Comparison of ENCODE assay signal across 8 cellular contexts in the genomic region with DNA sequence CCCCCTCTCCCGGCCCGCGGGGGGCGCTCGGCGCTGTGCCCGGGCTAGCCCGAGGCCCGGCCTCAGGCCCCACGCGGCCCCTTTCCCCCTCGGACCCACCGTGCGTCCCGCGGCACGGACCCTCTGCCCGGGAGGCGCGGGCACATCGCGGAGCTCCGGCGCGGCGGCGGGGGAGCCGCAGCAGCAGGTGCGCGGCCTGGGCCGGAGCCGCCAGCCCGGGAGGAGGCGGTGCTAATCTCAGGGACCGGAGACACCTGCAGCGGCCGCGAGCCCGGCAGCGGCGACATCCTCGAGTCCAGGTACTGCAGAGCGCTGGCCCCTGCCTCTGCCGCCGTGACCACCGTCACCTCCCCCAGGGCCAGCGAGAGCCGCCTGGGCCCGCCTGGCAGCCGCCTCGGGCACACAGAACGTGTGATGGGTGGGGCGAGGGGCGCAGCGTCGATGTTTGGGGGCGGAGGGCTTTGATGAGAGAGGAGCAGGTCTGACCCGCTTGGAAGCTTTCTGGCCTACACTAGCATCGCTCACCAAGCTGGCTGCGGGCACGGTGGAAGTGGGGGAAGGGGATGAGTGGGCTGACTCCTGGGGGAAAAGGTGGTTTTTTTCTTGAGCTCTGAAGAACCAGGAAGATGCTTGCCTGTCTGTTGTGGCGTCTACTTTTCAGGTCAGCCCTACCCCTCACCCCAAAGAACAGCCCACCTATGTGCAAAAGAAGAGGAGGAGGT. TPM values are rescaled to one million over a fixed set of nuclear protein-coding genes. Genes with fewer than 3 reads are reported as not detected.
A peak's percentile ranks its signal among the peaks of the same experiment; 100 is the strongest.
DNase-seq lines count a peak whose midpoint lies in the region; ATAC-seq, FAIRE-seq and TF ChIP-seq lines count a peak whose summit lies in the region.

No MANE protein-coding gene starts in this region.

- FAIRE-seq in pancreas (lab: Jason Lieb, UNC): no peak

- H3K79me2 ChIP-seq in GM23248 (ENCODE audit: insufficient read depth): no peaks in the 10 kb centered on the region

- H3K4me1 ChIP-seq in GM23248 (ENCODE audit: insufficient read depth) (no peaks in the 10 kb centered on the region), pancreas (no peaks in the 10 kb centered on the region)

- in situ Hi-C loops in GM13976 (cut with MboI; ENCODE audit: low sequenced_read_pairs, unreplicated experiment) (no loop called here), GM23248 (cut with MboI) (no loop called here)

- H3K9me3 ChIP-seq in GM23248 (ENCODE audit: low read depth): no peaks in the 10 kb centered on the region
- no peaks in the 10 kb centered on the region for H3K9me3 ChIP-seq in pancreas

- DNase-seq in GM13976 (ENCODE audit: low spot score) (peak; percentile 70), GM23248 (peak; percentile 8), activated T-helper 1 cell treated with Interleukin-2 at 50 U/mL for 16 hours (ENCODE audit: low read depth) (peak; percentile 27), foreskin fibroblast (peak in 1 of 2 donors; percentile 29), pancreas (peak; percentile 29 to 86 (median 58)), NOMO-1 (lab: John Stamatoyannopoulos, UW; ENCODE audit: unreplicated experiment in 2 of 2) (no peak), globus pallidus (ENCODE audit: low spot score) (no peak)

- no peak overlapping the region for H3K9ac ChIP-seq in GM23248

- H4K20me1 ChIP-seq in GM23248 (ENCODE audit: insufficient read depth): no peaks in the 10 kb centered on the region

- TF ChIP-seq CTCF in GM13976 (IDR thresholded peaks at IDR 0.05; ENCODE audit: borderline replicate concordance, control extremely low read depth, extremely low read depth, insufficient read depth, missing control alignments) (no peak), LNCAP (IDR thresholded peaks at IDR 0.05) (peak; percentile 21; the same call in 1 of the 2 replicates), foreskin fibroblast (IDR thresholded peaks at IDR 0.05; ENCODE audit: low read depth, low read length) (no peak), pancreas (IDR thresholded peaks at IDR 0.05) (no peak)

- H3K4me2 ChIP-seq in GM23248 (ENCODE audit: unreplicated experiment): peak overlapping the region; percentile 85

- WGBS in GM23248 (ENCODE audit: low coverage in 1 of 2, low lambda C conversion rate in 2 of 2, missing lambda C conversion rate in 2 of 2), 2 experiments: 15 to 23% methylated on average over 13 to 43 of the region's 62 CpGs
- 3 to 5% methylated on average over 24 to 62 of the region's 62 CpGs for WGBS in pancreas, 2 donors

- no peaks in the 10 kb centered on the region for H3K27me3 ChIP-seq in GM23248 (replicated peaks; ENCODE audit: insufficient read depth)
- H3K27me3 ChIP-seq in pancreas: no peaks in the 10 kb centered on the region

- intact Hi-C loops in pancreas (cut with DNase I): no loop called here

- H3K27ac ChIP-seq in GM23248 (no peak overlapping the region), pancreas (peak overlapping the region in 3 of 4 donors; percentile 28 to 64 (median 52))

- H3F3A ChIP-seq in GM23248 (ENCODE audit: insufficient read depth): no peaks in the 10 kb centered on the region

- peak; percentile 68 to 81 (median 74) for ATAC-seq in pancreas

- H2AFZ ChIP-seq in GM23248: peak overlapping the region; percentile 98

- no peaks in the 10 kb centered on the region for H3K9me2 ChIP-seq in GM23248 (ENCODE audit: insufficient read depth)

- H3K36me3 ChIP-seq in GM23248 (ENCODE audit: low read depth) (no peaks in the 10 kb centered on the region), pancreas (no peaks in the 10 kb centered on the region)

- H3K4me3 ChIP-seq in GM23248 (peak overlapping the region; percentile 86), foreskin fibroblast (ENCODE audit: low read depth in 1 of 2, low read length in 2 of 2) (peak overlapping the region; percentile 54 to 68), pancreas (peak overlapping the region; percentile 68 to 79 (median 70))

RNA-seq across cellular contexts. Expression of gene CYFIP2, which starts 0.5 kb away (rescaled TPM):
- 1.8 and 5.9 TPM in 2 replicates for total RNA-seq in GM23248 (2014; rRNA removed; shearing (Covaris generic))
- 2.2 and 3.0 TPM in 2 replicates for polyA plus RNA-seq in GM23248 (2016; fragmentation: Nextera tagmentation; extraction: Ambion mirVana)
- 10 to 100 TPM in 4 of 6 donors, 1 to 10 TPM in 2; 7.6 to 17.8 (median 10.2) TPM for total RNA-seq in pancreas
- 10 to 100 TPM; 14.4 to 19.6 TPM for polyA plus RNA-seq in pancreas

Comparison
In these comparisons a context has a peak if more than half of its experiments do, and no peak if none do; other contexts are left out.
1. DNase-seq: peak in GM13976 (single experiment), GM23248 (single experiment), activated T-helper 1 cell treated with Interleukin-2 at 50 U/mL for 16 hours (single experiment) and pancreas (6 of 6); none in NOMO-1 (0 of 2) and globus pallidus (single experiment).
2. Peak in every context shown above with its lines, with median percentiles within 50 percentile points of each other: H3K4me3 ChIP-seq.